ENCODE assay signal across 9 cellular contexts in the genomic region with DNA sequence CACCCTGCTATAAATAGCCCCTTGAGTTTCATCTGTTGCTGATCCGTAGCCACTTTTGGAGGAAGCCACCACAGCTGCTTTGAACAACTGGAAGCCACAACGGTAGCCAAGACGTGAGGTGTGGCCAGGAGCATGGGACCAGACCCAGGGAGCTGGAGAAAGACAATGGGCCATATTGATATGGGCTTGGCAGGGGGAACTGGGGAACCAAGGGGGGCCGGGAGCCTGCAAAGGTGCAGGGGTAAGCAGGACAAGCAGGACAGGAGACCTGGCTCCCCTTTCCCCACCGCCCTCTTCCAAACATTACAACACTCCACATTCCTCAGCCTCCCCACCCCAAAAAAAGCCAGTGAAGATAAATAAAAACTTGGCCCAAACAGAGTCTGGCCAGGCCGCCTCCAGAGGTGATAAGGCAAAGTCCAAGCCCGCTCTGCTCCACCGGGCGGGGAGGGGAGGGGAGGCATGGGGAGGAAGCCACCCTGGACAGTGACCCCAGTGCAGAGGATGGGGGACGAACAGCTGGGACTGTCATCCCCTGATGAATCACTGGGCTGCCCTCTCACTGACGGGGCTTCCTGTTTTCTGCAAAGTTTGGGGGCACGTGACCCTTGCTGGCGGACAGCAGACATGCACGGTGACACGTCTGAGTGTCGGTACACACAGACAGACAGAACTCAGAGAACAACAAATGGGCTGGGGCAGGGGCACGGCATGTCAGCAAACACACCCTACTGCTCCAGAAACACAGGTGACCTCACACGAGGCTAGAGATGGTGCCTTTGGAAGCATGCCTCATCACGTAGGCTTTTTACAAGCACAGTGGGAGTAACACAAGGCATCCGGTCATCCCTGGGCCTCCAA.
DNase-seq lines count a peak whose midpoint lies in the region; ATAC-seq and TF ChIP-seq lines count a peak whose summit lies in the region.
"Had no signal": no experiment of that assay in that cellular context is flagged by ENCODE, and none has a peak within 500 bp of the region (broad histone marks: within the 10 kb centered on the region; RNA-seq: fewer than 3 reads in every experiment).

No MANE protein-coding gene starts in this region.

- TF ChIP-seq CTCF in glutamatergic neuron (IDR thresholded peaks at IDR 0.05; ENCODE audit: partially characterized antibody, unreplicated experiment): no peak

- H3K36me3 Mint-ChIP-seq in glutamatergic neuron (ENCODE audit: unreplicated experiment): no peaks in the 10 kb centered on the region
- H3K36me3 Mint-ChIP-seq: activated naive CD4-positive, alpha-beta T cell treated with anti-CD3 and anti-CD28 coated beads, Interleukin-2, amount 50 U/mL, for 24 hours had no signal

- no peaks in the 10 kb centered on the region for H3K4me1 Mint-ChIP-seq in glutamatergic neuron (ENCODE audit: low read depth, unreplicated experiment)
- H3K4me1 Mint-ChIP-seq: activated naive CD4-positive, alpha-beta T cell treated with anti-CD3 and anti-CD28 coated beads, Interleukin-2, amount 50 U/mL, for 24 hours had no signal

- DNase-seq in NCI-H748 (lab: John Stamatoyannopoulos, UW; ENCODE audit: unreplicated experiment) (peak; percentile 7), NCI-H748 treated with DMSO at 0.1 percent for 48 hours (lab: John Stamatoyannopoulos, UW) (no peak), dermis blood vessel endothelial cell (peak; percentile 75), mucosa of gallbladder (ENCODE audit: low spot score) (peak; percentile 93), ureter (ENCODE audit: low spot score) (peak; percentile 86), GDM1 (lab: John Stamatoyannopoulos, UW) (no peak), glutamatergic neuron (no peak)

- peaks cover 10% of the 10 kb centered on the region for H3K27me3 Mint-ChIP-seq in glutamatergic neuron (ENCODE audit: unreplicated experiment)

- no peaks in the 10 kb centered on the region for H3K9me3 Mint-ChIP-seq in glutamatergic neuron (ENCODE audit: unreplicated experiment)
- H3K9me3 Mint-ChIP-seq: activated naive CD4-positive, alpha-beta T cell treated with anti-CD3 and anti-CD28 coated beads, Interleukin-2, amount 50 U/mL, for 24 hours had no signal

- no peak overlapping the region for H3K4me3 Mint-ChIP-seq in glutamatergic neuron (ENCODE audit: unreplicated experiment)
- H3K4me3 Mint-ChIP-seq: activated naive CD4-positive, alpha-beta T cell treated with anti-CD3 and anti-CD28 coated beads, Interleukin-2, amount 50 U/mL, for 24 hours had no signal

- no peak for ATAC-seq in HG02571 (IDR thresholded peaks at IDR 0.05; ENCODE audit: unreplicated experiment)

- H3K27ac Mint-ChIP-seq in glutamatergic neuron (ENCODE audit: unreplicated experiment): no peak overlapping the region
- H3K27ac Mint-ChIP-seq: activated naive CD4-positive, alpha-beta T cell treated with anti-CD3 and anti-CD28 coated beads, Interleukin-2, amount 50 U/mL, for 24 hours had no signal

Comparison
In these comparisons a context has a peak if more than half of its experiments do, and no peak if none do; other contexts are left out.
1. DNase-seq: peak in NCI-H748 (single experiment), dermis blood vessel endothelial cell (single experiment), mucosa of gallbladder (single experiment) and ureter (single experiment); none in NCI-H748 treated with DMSO at 0.1 percent for 48 hours (single experiment), GDM1 (single experiment) and glutamatergic neuron (single experiment).